ENCODE assay signal across 23 cellular contexts in the genomic region with DNA sequence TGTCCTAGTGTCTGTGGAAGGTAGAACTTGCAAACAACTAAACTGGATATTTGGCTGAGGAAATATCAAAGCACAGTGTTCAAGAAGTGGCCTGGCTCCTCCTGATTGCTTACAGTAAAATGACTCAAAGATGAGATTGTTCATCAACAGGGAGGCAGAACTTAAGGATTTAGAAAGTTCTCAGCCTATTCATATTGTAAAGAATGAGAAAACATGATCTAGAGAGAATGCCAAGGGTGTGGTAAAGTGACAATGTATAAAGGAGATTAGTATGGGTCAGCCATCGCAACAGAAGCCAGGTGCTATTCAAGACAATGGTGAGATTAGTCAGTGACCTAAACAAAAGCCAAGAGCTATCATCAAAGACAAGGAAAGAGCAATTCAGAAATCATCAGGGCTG.
"Had no signal": no experiment of that assay in that cellular context is flagged by ENCODE, and none has a peak within 500 bp of the region (broad histone marks: within the 10 kb centered on the region; RNA-seq: fewer than 3 reads in every experiment).

No MANE protein-coding gene starts in this region.

- H3K4me1 ChIP-seq: gastrocnemius medialis, left ventricle myocardium inferior, lower lobe of right lung, suprapubic skin, thyroid gland, upper lobe of left lung, uterus had no signal

- H3K9me3 ChIP-seq: gastrocnemius medialis, left ventricle myocardium inferior, lower lobe of right lung, pancreas, suprapubic skin, thyroid gland, uterus had no signal

- H3K9ac ChIP-seq: neural progenitor cell had no signal

- H3K4me3 ChIP-seq: gastrocnemius medialis, left ventricle myocardium inferior, lower lobe of right lung, neural progenitor cell, pancreas, suprapubic skin, thyroid gland, upper lobe of left lung, uterus had no signal

- H3K27ac ChIP-seq: gastrocnemius medialis, left ventricle myocardium inferior, lower lobe of right lung, neural progenitor cell, pancreas, suprapubic skin, thyroid gland, upper lobe of left lung, uterus had no signal

- H3K4me2 ChIP-seq: neural progenitor cell had no signal

- H3K9me3 Mint-ChIP-seq: natural killer cell treated with Interleukin-12 subunit alpha and Interleukin-12 subunit beta and Interleukin-15 and Interleukin-18, amount 100 ng/mL, for 72 hours; neural progenitor cell had no signal

- ATAC-seq: gastrocnemius medialis; left cardiac atrium; lower lobe of right lung; natural killer cell treated with Interleukin-12 subunit alpha and Interleukin-12 subunit beta and Interleukin-15 and Interleukin-18, amount 100 ng/mL, for 72 hours; pancreas; right cardiac atrium; stimulated activated naive CD8-positive, alpha-beta T cell treated with anti-CD3 and anti-CD28 coated beads, Interleukin-15, Interleukin-2, amounts not matched to agents 100 U/mL and 50 U/mL, for 24 hours had no signal

- H3K4me1 Mint-ChIP-seq: immature natural killer cell had no signal

- H3K36me3 Mint-ChIP-seq: immature natural killer cell; natural killer cell treated with Interleukin-12 subunit alpha and Interleukin-12 subunit beta and Interleukin-15 and Interleukin-18, amount 100 ng/mL, for 72 hours; neural progenitor cell had no signal

- H3K4me3 Mint-ChIP-seq: immature natural killer cell; natural killer cell treated with Interleukin-12 subunit alpha and Interleukin-12 subunit beta and Interleukin-15 and Interleukin-18, amount 100 ng/mL, for 72 hours; neural progenitor cell had no signal

- H2AFZ ChIP-seq: neural progenitor cell had no signal

- H3K27me3 ChIP-seq: gastrocnemius medialis, neural progenitor cell, pancreas, suprapubic skin, thyroid gland, upper lobe of left lung, uterus had no signal

- H3K27ac Mint-ChIP-seq: immature natural killer cell; natural killer cell treated with Interleukin-12 subunit alpha and Interleukin-12 subunit beta and Interleukin-15 and Interleukin-18, amount 100 ng/mL, for 72 hours; neural progenitor cell; progenitor cell of endocrine pancreas had no signal

- H3K36me3 ChIP-seq: gastrocnemius medialis, left ventricle myocardium inferior, lower lobe of right lung, neural progenitor cell, pancreas, suprapubic skin, thyroid gland, upper lobe of left lung, uterus had no signal

- DNase-seq: effector memory CD4-positive, alpha-beta T cell; erythroblast; gastrocnemius medialis; immature natural killer cell; kidney; left cardiac atrium; left ventricle myocardium inferior; lower lobe of right lung; mesenchymal stem cell; midbrain; nucleus accumbens; pancreas; right cardiac atrium; small intestine; stimulated activated CD4-positive, alpha-beta T cell treated with anti-CD3 and anti-CD28 coated beads, Interleukin-12 subunit alpha, Interleukin-12 subunit beta, amount 100 ng/mL, for 4 hours; stimulated activated naive CD8-positive, alpha-beta T cell treated with anti-CD3 and anti-CD28 coated beads, Interleukin-15, Interleukin-2, amounts not matched to agents 100 U/mL and 50 U/mL, for 24 hours; thyroid gland; upper lobe of left lung; uterus had no signal
